Comparison of ENCODE assay signal across 8 cellular contexts in the genomic region with DNA sequence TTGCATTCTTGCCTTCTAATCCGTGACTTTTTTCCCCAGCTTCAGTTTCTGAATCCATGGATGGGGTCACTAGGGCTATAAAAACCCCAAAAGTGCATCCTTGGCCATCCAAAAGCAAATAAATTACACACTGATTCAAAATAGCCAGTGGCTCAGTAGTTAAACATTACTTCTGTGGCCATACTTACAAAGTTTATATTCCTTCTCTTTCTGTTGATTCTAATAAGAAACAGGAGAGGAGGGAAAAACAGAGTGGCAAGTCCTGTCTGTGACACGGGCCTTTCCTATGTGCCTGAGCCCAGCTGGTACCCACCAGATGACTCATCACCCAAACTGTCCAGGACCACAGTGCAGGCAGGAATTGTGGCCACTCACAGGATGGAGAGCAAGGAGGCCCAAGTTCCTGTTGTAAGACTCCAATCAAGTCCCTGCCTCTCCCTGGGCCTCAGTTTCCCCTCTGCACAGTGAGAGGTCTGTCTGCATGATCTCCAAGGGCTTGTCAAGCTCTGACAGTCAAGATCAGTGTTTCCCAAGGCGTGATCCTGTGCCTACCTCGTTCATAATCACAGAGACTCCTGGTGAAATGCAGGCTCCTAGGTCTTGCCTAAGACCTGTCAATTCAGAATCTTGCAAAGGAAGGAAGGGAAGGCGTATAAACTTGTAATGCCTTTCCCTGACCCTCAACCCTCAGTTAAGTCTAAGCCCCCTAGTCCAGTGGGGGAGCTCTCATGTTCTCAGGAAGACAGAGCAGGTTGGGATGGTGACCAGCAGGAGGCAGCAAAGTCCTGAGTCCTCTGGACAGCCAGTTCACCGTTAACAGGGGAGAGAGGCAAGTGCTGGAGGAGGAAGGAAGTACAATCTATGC. TPM values are rescaled to one million over a fixed set of nuclear protein-coding genes. Genes with fewer than 3 reads are reported as not detected.
DNase-seq lines count a peak whose midpoint lies in the region; ATAC-seq and TF ChIP-seq lines count a peak whose summit lies in the region.

No MANE protein-coding gene starts in this region.

- H3K4me3 ChIP-seq in BLaER1 treated with 17β-estradiol and CSF1 and Interleukin-3, amounts not matched to agents 10 nM and 100 nM: no peak overlapping the region
- no peak overlapping the region for H3K4me3 ChIP-seq in foreskin fibroblast (ENCODE audit: low read depth in 1 of 2, low read length in 2 of 2)
- no peak overlapping the region for H3K4me3 ChIP-seq in thoracic aorta

- no peaks in the 10 kb centered on the region for H3K27me3 Mint-ChIP-seq in activated T-helper 17 cell treated with anti-CD3 and anti-CD28 coated beads, Interleukin-2, amount 50 U/mL, for 72 hours

- H3K4me1 Mint-ChIP-seq in activated T-helper 17 cell treated with anti-CD3 and anti-CD28 coated beads, Interleukin-2, amount 50 U/mL, for 72 hours: peaks cover 8% of the 10 kb centered on the region

- H3K27ac ChIP-seq in BLaER1 treated with 17β-estradiol and CSF1 and Interleukin-3, amounts not matched to agents 10 nM and 100 nM: peak overlapping the region in 5 of 11 experiments; percentile 2 to 67 (median 55); a peak in 6 of 22 replicates
- peak overlapping the region in 1 of 2 donors; percentile 37 for H3K27ac ChIP-seq in thoracic aorta

- peak overlapping the region in 10 of 11 experiments; percentile 63 to 97 (median 80); a peak in 19 of 22 replicates for H3K4me2 ChIP-seq in BLaER1 treated with 17β-estradiol and CSF1 and Interleukin-3, amounts not matched to agents 10 nM and 100 nM

- DNase-seq in GM19238 (ENCODE audit: insufficient read length, low spot score): peak; percentile 73
- DNase-seq in RPMI7951 (ENCODE audit: low read depth): peak; percentile 75
- peak; percentile 57 to 90 for DNase-seq in foreskin fibroblast
- peak; percentile 39 for DNase-seq in occipital lobe (lab: John Stamatoyannopoulos, UW)
- no peak for DNase-seq in thoracic aorta (ENCODE audit: low spot score)

- H3K36me3 Mint-ChIP-seq in activated T-helper 17 cell treated with anti-CD3 and anti-CD28 coated beads, Interleukin-2, amount 50 U/mL, for 72 hours (ENCODE audit: low read depth): peaks cover 100% of the 10 kb centered on the region

- peaks cover 0 to 67% (median 24%) of the 10 kb centered on the region in 11 experiments; a peak in 16 of 22 replicates for H4K20me1 ChIP-seq in BLaER1 treated with 17β-estradiol and CSF1 and Interleukin-3, amounts not matched to agents 10 nM and 100 nM

- peak overlapping the region; percentile 80 for H3K27ac Mint-ChIP-seq in activated T-helper 17 cell treated with anti-CD3 and anti-CD28 coated beads, Interleukin-2, amount 50 U/mL, for 72 hours

- peaks cover 75 to 95% (median 90%) of the 10 kb centered on the region in 11 experiments for H3K36me3 ChIP-seq in BLaER1 treated with 17β-estradiol and CSF1 and Interleukin-3, amounts not matched to agents 10 nM and 100 nM
- peaks cover 57% of the 10 kb centered on the region for H3K36me3 ChIP-seq in thoracic aorta

- no peaks in the 10 kb centered on the region for H3K27me3 ChIP-seq in BLaER1 treated with 17β-estradiol and CSF1 and Interleukin-3, amounts not matched to agents 10 nM and 100 nM
- no peaks in the 10 kb centered on the region for H3K27me3 ChIP-seq in thoracic aorta (replicated peaks; ENCODE audit: insufficient read depth)

- ATAC-seq in HG03439 (IDR thresholded peaks at IDR 0.05; ENCODE audit: unreplicated experiment) (peak; percentile 59), thoracic aorta (ENCODE audit: insufficient number of reproducible peaks, low FRiP score, low read depth) (peak; percentile 61)
- ATAC-seq in activated T-helper 17 cell treated with anti-CD3 and anti-CD28 coated beads, Interleukin-2, amount 50 U/mL, for 72 hours (replicated peaks): peak; percentile 70

- H3K4me3 Mint-ChIP-seq in activated T-helper 17 cell treated with anti-CD3 and anti-CD28 coated beads, Interleukin-2, amount 50 U/mL, for 72 hours: no peak overlapping the region

- TF ChIP-seq CTCF in foreskin fibroblast (IDR thresholded peaks at IDR 0.05; ENCODE audit: low read depth, low read length) (peak; percentile 94), thoracic aorta (IDR thresholded peaks at IDR 0.05) (peak; percentile 87)

- no peaks in the 10 kb centered on the region for H3K9me3 ChIP-seq in BLaER1 treated with 17β-estradiol and CSF1 and Interleukin-3, amounts not matched to agents 10 nM and 100 nM (replicated peaks in 1 of 11)
- no peaks in the 10 kb centered on the region for H3K9me3 ChIP-seq in thoracic aorta

- peaks cover 28 to 52% (median 51%) of the 10 kb centered on the region in 10 experiments for H3K4me1 ChIP-seq in BLaER1 treated with 17β-estradiol and CSF1 and Interleukin-3, amounts not matched to agents 10 nM and 100 nM
- peaks cover 0 to 10% of the 10 kb centered on the region in 2 donors for H3K4me1 ChIP-seq in thoracic aorta (ENCODE audit: control insufficient read depth in 1 of 2, low read depth in 2 of 2)

- H3K9ac ChIP-seq in BLaER1 treated with 17β-estradiol and CSF1 and Interleukin-3, amounts not matched to agents 10 nM and 100 nM: peak overlapping the region in 4 of 11 experiments; percentile 7 to 58 (median 31); a peak in 5 of 22 replicates

- no peaks in the 10 kb centered on the region for H3K9me3 Mint-ChIP-seq in activated T-helper 17 cell treated with anti-CD3 and anti-CD28 coated beads, Interleukin-2, amount 50 U/mL, for 72 hours

RNA-seq across cellular contexts. Expression of gene TNIP1, which starts 29.5 kb away (rescaled TPM):
- 96.2 and 106 TPM in 2 replicates for total RNA-seq in RPMI7951 (2014; rRNA removed; shearing (Covaris generic))
- total RNA-seq in activated T-helper 17 cell treated with anti-CD3 and anti-CD28 coated beads, Interleukin-2, amount 50 U/mL, for 72 hours: 100 to 1,000 TPM; 316 to 609 TPM
- total RNA-seq in occipital lobe: 18.1 TPM
- 100 to 1,000 TPM in 1 of 2 donors, 10 to 100 TPM in 1; 77.4 to 103 TPM for total RNA-seq in thoracic aorta

RNA-seq across cellular contexts. Expression of gene GPX3, which starts 30.9 kb away (rescaled TPM):
- 3.1 and 4.4 TPM in 2 replicates for total RNA-seq in RPMI7951 (2014; rRNA removed; shearing (Covaris generic))
- not detected for total RNA-seq in activated T-helper 17 cell treated with anti-CD3 and anti-CD28 coated beads, Interleukin-2, amount 50 U/mL, for 72 hours
- total RNA-seq in occipital lobe: 12.3 TPM
- total RNA-seq in thoracic aorta: 1,000 to 10,000 TPM; 1,240 to 1,874 TPM

Comparison
In these comparisons a context has a peak if more than half of its experiments do, and no peak if none do; other contexts are left out.
1. RNA of gene GPX3, which starts 30.9 kb away (total RNA-seq): 1,240 to 1,874 TPM in thoracic aorta; 12.3 TPM in occipital lobe (single experiment), 3.1 to 4.4 TPM in RPMI7951 and not detected in activated T-helper 17 cell treated with anti-CD3 and anti-CD28 coated beads, Interleukin-2, amount 50 U/mL, for 72 hours; every median in the first group is over 10 times any median in the second.
2. Peak in every context shown above with its lines, with median percentiles within 50 percentile points of each other: ATAC-seq.